9 cellular contexts compared by ENCODE assay signal in genomic region chr18:63213331-63213900, GRCh38.
A peak's percentile ranks its signal among the peaks of the same experiment; 100 is the strongest.
DNase-seq lines count a peak whose midpoint lies in the region; ATAC-seq and TF ChIP-seq lines count a peak whose summit lies in the region.
"Had no signal": no experiment of that assay in that cellular context is flagged by ENCODE, and none has a peak within 500 bp of the region (broad histone marks: within the 10 kb centered on the region; RNA-seq: fewer than 3 reads in every experiment).

No MANE protein-coding gene starts in this region.

- peaks cover 97% of the 10 kb centered on the region for H4K20me1 ChIP-seq in OCI-LY3 (ENCODE audit: insufficient read depth, low read length)

- peak overlapping the region; percentile 14 for H3K27ac ChIP-seq in OCI-LY3 (ENCODE audit: low read length)
- H3K27ac ChIP-seq in endodermal cell (ENCODE audit: low read depth, low read length): no peak overlapping the region

- 93 to 94% methylated on average over 5 to 6 of the region's 6 CpGs for WGBS in endodermal cell (ENCODE audit: insufficient coverage in 1 of 2, insufficient read length in 1 of 2), 2 experiments

- no peak overlapping the region for H3K9ac ChIP-seq in OCI-LY3 (ENCODE audit: low read length)
- no peak overlapping the region for H3K9ac ChIP-seq in endodermal cell (ENCODE audit: extremely low read depth, low read length, poor library complexity, severe bottlenecking)

- peaks cover 46% of the 10 kb centered on the region for H3K36me3 ChIP-seq in OCI-LY3 (replicated peaks; ENCODE audit: low read depth, low read length)
- no peaks in the 10 kb centered on the region for H3K36me3 ChIP-seq in endodermal cell (ENCODE audit: control insufficient read depth, insufficient read depth, low read length)

- peaks cover 2% of the 10 kb centered on the region for H3K9me3 Mint-ChIP-seq in activated naive CD8-positive, alpha-beta T cell treated with anti-CD3 and anti-CD28 coated beads, Interleukin-2, amount 50 U/mL, for 24 hours
- no peaks in the 10 kb centered on the region for H3K9me3 Mint-ChIP-seq in endodermal cell

- DNase-seq in SIG-M5 treated with dmso at 0.1 percent for 504 hours (lab: John Stamatoyannopoulos, UW; ENCODE audit: unreplicated experiment): peak; percentile 20
- DNase-seq in SIG-M5 (lab: John Stamatoyannopoulos, UW): no peak
- DNase-seq in activated naive CD8-positive, alpha-beta T cell treated with anti-CD3 and anti-CD28 coated beads, Interleukin-2, amount 50 U/mL, for 24 hours: no peak
- peak; percentile 46 for DNase-seq in stimulated activated CD4-positive, alpha-beta T cell treated with anti-CD3 and anti-CD28 coated beads, Interleukin-4, amount 100 ng/mL, for 24 hours
- DNase-seq in midbrain (lab: John Stamatoyannopoulos, UW): no peak
- no peak for DNase-seq in NCI-H1092 treated with DMSO at 0.1 percent for 48 hours (lab: John Stamatoyannopoulos, UW)
- no peak for DNase-seq in endodermal cell

- H3K27ac Mint-ChIP-seq in activated naive CD8-positive, alpha-beta T cell treated with anti-CD3 and anti-CD28 coated beads, Interleukin-2, amount 50 U/mL, for 24 hours: peak overlapping the region; percentile 99
- H3K27ac Mint-ChIP-seq in endodermal cell: no peak overlapping the region
- H3K27ac Mint-ChIP-seq: progenitor cell of endocrine pancreas had no signal

- H2AFZ ChIP-seq in OCI-LY3 (ENCODE audit: low read depth, low read length): no peak overlapping the region

- H3K4me2 ChIP-seq in OCI-LY3 (ENCODE audit: low read length): peak overlapping the region; percentile 5

- H3K27me3 ChIP-seq in OCI-LY3 (ENCODE audit: low read depth, low read length) (no peaks in the 10 kb centered on the region), endodermal cell (ENCODE audit: control insufficient read depth, insufficient read depth, low read length, poor library complexity, severe bottlenecking) (no peaks in the 10 kb centered on the region)

- peak; percentile 58 for ATAC-seq in activated naive CD8-positive, alpha-beta T cell treated with anti-CD3 and anti-CD28 coated beads, Interleukin-2, amount 50 U/mL, for 24 hours

- peak overlapping the region; percentile 53 for H3K4me3 Mint-ChIP-seq in activated naive CD8-positive, alpha-beta T cell treated with anti-CD3 and anti-CD28 coated beads, Interleukin-2, amount 50 U/mL, for 24 hours
- H3K4me3 Mint-ChIP-seq in endodermal cell: no peak overlapping the region

- H3K4me1 Mint-ChIP-seq in activated naive CD8-positive, alpha-beta T cell treated with anti-CD3 and anti-CD28 coated beads, Interleukin-2, amount 50 U/mL, for 24 hours: peaks cover 98% of the 10 kb centered on the region
- H3K4me1 Mint-ChIP-seq in endodermal cell: no peaks in the 10 kb centered on the region

- no peaks in the 10 kb centered on the region for H3K9me3 ChIP-seq in OCI-LY3 (ENCODE audit: insufficient read depth, low read length)
- no peaks in the 10 kb centered on the region for H3K9me3 ChIP-seq in endodermal cell (ENCODE audit: control insufficient read depth, low read length)

- peaks cover 98% of the 10 kb centered on the region for H3K79me2 ChIP-seq in OCI-LY3 (ENCODE audit: low read length)

- H3K4me1 ChIP-seq in OCI-LY3 (ENCODE audit: low read length): peaks cover 88% of the 10 kb centered on the region
- H3K4me1 ChIP-seq in endodermal cell (ENCODE audit: control insufficient read depth, insufficient read depth, low read length): no peaks in the 10 kb centered on the region

- H3K4me3 ChIP-seq in OCI-LY3 (ENCODE audit: low read length): no peak overlapping the region
- H3K4me3 ChIP-seq in endodermal cell (ENCODE audit: low read length): no peak overlapping the region

- H3K36me3 Mint-ChIP-seq in activated naive CD8-positive, alpha-beta T cell treated with anti-CD3 and anti-CD28 coated beads, Interleukin-2, amount 50 U/mL, for 24 hours (ENCODE audit: low read depth): peaks cover 39% of the 10 kb centered on the region
- no peaks in the 10 kb centered on the region for H3K36me3 Mint-ChIP-seq in endodermal cell (ENCODE audit: low read depth)

- H3K27me3 Mint-ChIP-seq in activated naive CD8-positive, alpha-beta T cell treated with anti-CD3 and anti-CD28 coated beads, Interleukin-2, amount 50 U/mL, for 24 hours: no peaks in the 10 kb centered on the region
- H3K27me3 Mint-ChIP-seq in endodermal cell (ENCODE audit: insufficient read depth): no peaks in the 10 kb centered on the region

- TF ChIP-seq CTCF in OCI-LY3 (IDR thresholded peaks at IDR 0.05; ENCODE audit: low read depth, low read length) (no peak), endodermal cell (conservative IDR thresholded peaks at IDR 0.05) (no peak)

Comparison
In these comparisons a context has a peak if more than half of its experiments do, and no peak if none do; other contexts are left out.
1. DNase-seq: peak in SIG-M5 treated with dmso at 0.1 percent for 504 hours (single experiment) and stimulated activated CD4-positive, alpha-beta T cell treated with anti-CD3 and anti-CD28 coated beads, Interleukin-4, amount 100 ng/mL, for 24 hours (single experiment); none in SIG-M5 (single experiment), activated naive CD8-positive, alpha-beta T cell treated with anti-CD3 and anti-CD28 coated beads, Interleukin-2, amount 50 U/mL, for 24 hours (single experiment), midbrain (single experiment), NCI-H1092 treated with DMSO at 0.1 percent for 48 hours (single experiment) and endodermal cell (single experiment).